Comparison of ENCODE assay signal across 8 cellular contexts in genomic region chr6:79813854-79814477, GRCh38.
DNase-seq lines count a peak whose midpoint lies in the region; ATAC-seq and TF ChIP-seq lines count a peak whose summit lies in the region.

No MANE protein-coding gene starts in this region.

- peak; percentile 89 for TF ChIP-seq CTCF in RWPE2 (IDR thresholded peaks at IDR 0.05; ENCODE audit: poor library complexity, severe bottlenecking)
- peak; percentile 92 for TF ChIP-seq CTCF in progenitor cell of endocrine pancreas (IDR thresholded peaks at IDR 0.05; ENCODE audit: unreplicated experiment)
- peak; percentile 56 to 70 (median 58) for TF ChIP-seq CTCF in uterus (IDR thresholded peaks at IDR 0.05)

- no peaks in the 10 kb centered on the region for H3K36me3 Mint-ChIP-seq in progenitor cell of endocrine pancreas (ENCODE audit: insufficient read depth)

- no peak for TF ChIP-seq POLR2A in uterus (IDR thresholded peaks at IDR 0.05)

- no peaks in the 10 kb centered on the region for H3K9me3 ChIP-seq in RWPE2 (ENCODE audit: severe bottlenecking)
- H3K9me3 ChIP-seq in uterus, result no peaks in the 10 kb centered on the region

- H3K27me3 ChIP-seq in RWPE2 (ENCODE audit: insufficient read depth, poor library complexity, severe bottlenecking), result no peaks in the 10 kb centered on the region
- no peaks in the 10 kb centered on the region for H3K27me3 ChIP-seq in uterus

- no peak overlapping the region for H3K4me3 ChIP-seq in Jurkat, Clone E6-1 (ENCODE audit: low read length)
- H3K4me3 ChIP-seq in RWPE2 (ENCODE audit: severe bottlenecking) (no peak overlapping the region), uterus (no peak overlapping the region)

- H3K27ac Mint-ChIP-seq in progenitor cell of endocrine pancreas, result no peak overlapping the region

- peaks cover 4% of the 10 kb centered on the region for H3K9me3 Mint-ChIP-seq in progenitor cell of endocrine pancreas (ENCODE audit: low read depth)

- intact Hi-C loops in uterus (cut with DNase I; ENCODE audit: low total_unique reads), result no loop called here

- H3K36me3 ChIP-seq in RWPE2 (ENCODE audit: low read depth), result no peaks in the 10 kb centered on the region
- no peaks in the 10 kb centered on the region for H3K36me3 ChIP-seq in uterus

- peak; percentile 13 for DNase-seq in GM04503 (ENCODE audit: low read depth)
- DNase-seq in Jurkat, Clone E6-1 (ENCODE audit: low read depth, low spot score), result peak; percentile 36
- DNase-seq in RWPE2 (ENCODE audit: low spot score), result no peak
- peak; percentile 82 for DNase-seq in activated effector memory CD4-positive, alpha-beta T cell treated with anti-CD3 and anti-CD28 coated beads, Interleukin-2, amount 50 U/mL, for 16 hours
- peak; percentile 54 for DNase-seq in glomerular endothelial cell (ENCODE audit: extremely low read depth, low read depth, low spot score)
- peak; percentile 70 for DNase-seq in progenitor cell of endocrine pancreas (ENCODE audit: low spot score, unreplicated experiment)
- DNase-seq in uterus, result peak; percentile 52 to 57

- H3K4me3 Mint-ChIP-seq in progenitor cell of endocrine pancreas (ENCODE audit: low read depth), result no peak overlapping the region

- peaks cover 7% of the 10 kb centered on the region for H3K4me1 Mint-ChIP-seq in progenitor cell of endocrine pancreas (ENCODE audit: low read depth)

- ATAC-seq in GM21737 (IDR thresholded peaks at IDR 0.05; ENCODE audit: unreplicated experiment), result peak; percentile 93
- peak; percentile 78 for ATAC-seq in RWPE2 (ENCODE audit: low read depth)

- H3K27ac ChIP-seq in RWPE2 (ENCODE audit: poor library complexity, severe bottlenecking), result no peak overlapping the region
- H3K27ac ChIP-seq in uterus, result no peak overlapping the region

- H3K4me1 ChIP-seq in RWPE2 (ENCODE audit: insufficient read depth, poor library complexity, severe bottlenecking) (no peaks in the 10 kb centered on the region), uterus (no peaks in the 10 kb centered on the region)

- H3K27me3 Mint-ChIP-seq in progenitor cell of endocrine pancreas, result no peaks in the 10 kb centered on the region
